8 cellular contexts compared by ENCODE assay signal in the genomic region with DNA sequence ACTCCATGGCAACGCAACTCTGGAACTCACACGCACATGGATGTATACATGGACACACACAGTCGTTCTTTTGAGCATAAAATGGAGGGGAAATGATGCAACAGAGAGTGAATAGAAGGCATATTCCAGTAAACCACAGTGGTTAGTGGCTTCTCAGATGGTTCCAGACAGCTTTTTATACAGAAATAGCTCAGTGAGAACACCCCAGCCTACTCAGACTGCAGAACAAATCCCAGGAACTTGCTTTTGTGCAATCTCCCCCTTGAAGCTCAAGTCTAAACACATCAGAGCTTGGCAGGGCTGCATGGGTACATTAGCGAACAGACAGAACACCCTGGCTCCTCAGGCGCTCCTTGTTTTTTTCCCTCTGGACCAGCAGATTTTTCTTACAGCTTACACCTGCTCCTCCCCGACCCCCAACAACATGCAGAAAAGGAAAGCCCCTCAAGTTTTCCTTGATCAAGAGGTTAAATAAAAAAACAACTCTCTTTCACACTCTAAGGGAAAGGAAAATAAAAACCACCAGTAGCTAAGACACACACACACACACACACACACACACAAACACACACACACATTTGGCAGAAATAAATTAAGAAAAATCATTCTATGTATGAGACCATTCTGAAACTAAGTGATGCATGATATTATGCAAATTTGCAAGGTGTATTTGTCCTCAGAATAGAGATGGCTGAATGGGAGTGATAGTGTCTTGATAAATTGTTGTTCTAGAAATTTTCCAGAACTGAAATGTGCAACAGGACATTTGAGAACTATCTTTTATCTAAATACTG. TPM values are rescaled to one million over a fixed set of nuclear protein-coding genes. Genes with fewer than 3 reads are reported as not detected.
DNase-seq lines count a peak whose midpoint lies in the region; ATAC-seq and TF ChIP-seq lines count a peak whose summit lies in the region.

No MANE protein-coding gene starts in this region.

- H3K36me3 Mint-ChIP-seq in activated naive CD8-positive, alpha-beta T cell treated with anti-CD3 and anti-CD28 coated beads for 36 hours: peaks cover 6% of the 10 kb centered on the region

- peak overlapping the region; percentile 74 for H3K4me3 Mint-ChIP-seq in activated naive CD8-positive, alpha-beta T cell treated with anti-CD3 and anti-CD28 coated beads for 36 hours

- H3K4me3 ChIP-seq in AG09309 (ENCODE audit: control insufficient read depth, low read depth, low read length) (peak overlapping the region; percentile 8; the same call in 1 of the 2 replicates), tibial artery (no peak overlapping the region)

- no peak for TF ChIP-seq CTCF in AG09309 (IDR thresholded peaks at IDR 0.05; ENCODE audit: control insufficient read depth, insufficient read depth, low read depth, low read length, missing control alignments)
- TF ChIP-seq CTCF in tibial artery (IDR thresholded peaks at IDR 0.05): no peak

- H3K27me3 Mint-ChIP-seq in activated naive CD8-positive, alpha-beta T cell treated with anti-CD3 and anti-CD28 coated beads for 36 hours: peaks cover 13% of the 10 kb centered on the region

- H3K27ac ChIP-seq in tibial artery: peak overlapping the region in 1 of 2 donors; percentile 40

- DNase-seq in AG09309 (ENCODE audit: low read depth): peak; percentile 97
- DNase-seq in Kasumi-1 (lab: John Stamatoyannopoulos, UW): peak; percentile 96 to 98
- DNase-seq in activated naive CD8-positive, alpha-beta T cell treated with anti-CD3 and anti-CD28 coated beads for 36 hours: peak; percentile 41
- DNase-seq in iris pigment epithelial cell (ENCODE audit: low read depth): peak; percentile 97
- peak; percentile 63 to 84 for DNase-seq in tibial artery
- no peak for DNase-seq in T-helper 9 cell
- DNase-seq in ACHN: no peak

- H3K27me3 ChIP-seq in tibial artery: no peaks in the 10 kb centered on the region

- H3K4me1 Mint-ChIP-seq in activated naive CD8-positive, alpha-beta T cell treated with anti-CD3 and anti-CD28 coated beads for 36 hours: peaks cover 49% of the 10 kb centered on the region

- H3K27ac Mint-ChIP-seq in activated naive CD8-positive, alpha-beta T cell treated with anti-CD3 and anti-CD28 coated beads for 36 hours: peak overlapping the region; percentile 94

- intact Hi-C loops in tibial artery (cut with DNase I; ENCODE audit: low total_unique reads): loop anchor here (10.0 kb wide), 1 partner anchor 48 kb away; a partner anchor contains a TSS

- in situ Hi-C loops in ACHN (cut with HindIII; ENCODE audit: low pct_ligation_motif_present, low pct_unique_long_range_greater_than_20kb, low sequenced_read_pairs): no loop called here

- no peaks in the 10 kb centered on the region for H3K9me3 ChIP-seq in tibial artery

- H3K4me1 ChIP-seq in tibial artery: peaks cover 0 to 52% (median 27%) of the 10 kb centered on the region in 4 donors

- no peaks in the 10 kb centered on the region for H3K36me3 ChIP-seq in tibial artery

- no peaks in the 10 kb centered on the region for H3K9me3 Mint-ChIP-seq in activated naive CD8-positive, alpha-beta T cell treated with anti-CD3 and anti-CD28 coated beads for 36 hours

- no peak for ATAC-seq in HG03460 (IDR thresholded peaks at IDR 0.05; ENCODE audit: unreplicated experiment)

RNA-seq across cellular contexts. Expression of a gene that starts 51.2 kb away (rescaled TPM):
- total RNA-seq in activated naive CD8-positive, alpha-beta T cell treated with anti-CD3 and anti-CD28 coated beads for 36 hours: 10 to 100 TPM; 54.9 to 56.5 TPM

RNA-seq across cellular contexts. Expression of a gene that starts 51.5 kb away (rescaled TPM):
- total RNA-seq in activated naive CD8-positive, alpha-beta T cell treated with anti-CD3 and anti-CD28 coated beads for 36 hours: 10 to 100 TPM; 42.1 to 45.5 TPM

Comparison
In these comparisons a context has a peak if more than half of its experiments do, and no peak if none do; other contexts are left out.
1. DNase-seq: peak in AG09309 (single experiment), Kasumi-1 (2 of 2), activated naive CD8-positive, alpha-beta T cell treated with anti-CD3 and anti-CD28 coated beads for 36 hours (single experiment), iris pigment epithelial cell (single experiment) and tibial artery (2 of 2); none in T-helper 9 cell (single experiment) and ACHN (single experiment).